9 cellular contexts compared by ENCODE assay signal in genomic region chr1:62295921-62296451, GRCh38. TPM values are rescaled to one million over a fixed set of nuclear protein-coding genes. Genes with fewer than 3 reads are reported as not detected.
A peak's percentile ranks its signal among the peaks of the same experiment; 100 is the strongest.
DNase-seq lines count a peak whose midpoint lies in the region; ATAC-seq, FAIRE-seq and TF ChIP-seq lines count a peak whose summit lies in the region.
"Had no signal": no experiment of that assay in that cellular context is flagged by ENCODE, and none has a peak within 500 bp of the region (broad histone marks: within the 10 kb centered on the region; RNA-seq: fewer than 3 reads in every experiment).

No MANE protein-coding gene starts in this region.

- H3K79me2 ChIP-seq in PC-3 (ENCODE audit: low read length): no peaks in the 10 kb centered on the region
- H3K79me2 ChIP-seq in keratinocyte (ENCODE audit: control insufficient read depth, insufficient read depth, low read length): no peaks in the 10 kb centered on the region

- no peaks in the 10 kb centered on the region for H3K9me3 Mint-ChIP-seq in activated CD4-positive, alpha-beta memory T cell treated with anti-CD3 and anti-CD28 coated beads, Interleukin-2, amount 10 ng/mL, durations not matched to agents 7 days and 5 days
- no peaks in the 10 kb centered on the region for H3K9me3 Mint-ChIP-seq in stimulated activated effector memory CD8-positive, alpha-beta T cell treated with anti-CD3 and anti-CD28 coated beads, Interleukin-12 subunit alpha, Interleukin-12 subunit beta, amount 100 ng/mL, for 72 hours

- DNase-seq in EH (ENCODE audit: low read depth): peak; percentile 89
- DNase-seq in H4 (ENCODE audit: low spot score): peak; percentile 69
- peak; percentile 95 for DNase-seq in PC-3
- DNase-seq in keratinocyte (ENCODE audit: low read depth, low spot score): no peak
- DNase-seq in activated CD4-positive, alpha-beta memory T cell treated with anti-CD3 and anti-CD28 coated beads, Interleukin-2, amount 10 ng/mL, durations not matched to agents 7 days and 5 days: no peak
- no peak for DNase-seq in stimulated activated effector memory CD8-positive, alpha-beta T cell treated with anti-CD3 and anti-CD28 coated beads, Interleukin-12 subunit alpha, Interleukin-12 subunit beta, amount 100 ng/mL, for 72 hours (ENCODE audit: low spot score in 2 of 2)
- no peak for DNase-seq in midbrain (lab: John Stamatoyannopoulos, UW)

- H3K27ac Mint-ChIP-seq in activated CD4-positive, alpha-beta memory T cell treated with anti-CD3 and anti-CD28 coated beads, Interleukin-2, amount 10 ng/mL, durations not matched to agents 7 days and 5 days: no peak overlapping the region
- no peak overlapping the region for H3K27ac Mint-ChIP-seq in stimulated activated effector memory CD8-positive, alpha-beta T cell treated with anti-CD3 and anti-CD28 coated beads, Interleukin-12 subunit alpha, Interleukin-12 subunit beta, amount 100 ng/mL, for 72 hours

- H3K4me3 ChIP-seq in PC-3 (ENCODE audit: low read length): peak overlapping the region; percentile 54; the same call in 1 of the 2 replicates
- H3K4me3 ChIP-seq in keratinocyte (ENCODE audit: control insufficient read depth in 2 of 3, extremely low read depth in 1 of 3, insufficient read depth in 2 of 3, low read depth in 1 of 3, low read length in 3 of 3): no peak overlapping the region
- H3K4me3 ChIP-seq in gastroesophageal sphincter: no peak overlapping the region

- peaks cover 7% of the 10 kb centered on the region for H3K4me1 Mint-ChIP-seq in activated CD4-positive, alpha-beta memory T cell treated with anti-CD3 and anti-CD28 coated beads, Interleukin-2, amount 10 ng/mL, durations not matched to agents 7 days and 5 days
- H3K4me1 Mint-ChIP-seq in stimulated activated effector memory CD8-positive, alpha-beta T cell treated with anti-CD3 and anti-CD28 coated beads, Interleukin-12 subunit alpha, Interleukin-12 subunit beta, amount 100 ng/mL, for 72 hours: no peaks in the 10 kb centered on the region

- H3K9me3 ChIP-seq in PC-3 (ENCODE audit: low read length): no peaks in the 10 kb centered on the region
- no peaks in the 10 kb centered on the region for H3K9me3 ChIP-seq in keratinocyte (ENCODE audit: control insufficient read depth, low read depth, low read length)
- H3K9me3 ChIP-seq in gastroesophageal sphincter: no peaks in the 10 kb centered on the region

- H3K27ac ChIP-seq in PC-3 (ENCODE audit: low read length) (peak overlapping the region; percentile 75), keratinocyte (ENCODE audit: control insufficient read depth, insufficient read depth, low read length) (no peak overlapping the region), gastroesophageal sphincter (no peak overlapping the region)

- BruUV-seq in PC-3 (replicated peaks; lab: Mats Ljungman, UMichigan): no TSS peak

- intact Hi-C loops in PC-3 (cut with micrococcal nuclease): loop anchor here (5.0 kb wide), 1 partner anchor 111 kb away; no protein-coding TSS in a partner anchor

- H3K36me3 Mint-ChIP-seq in activated CD4-positive, alpha-beta memory T cell treated with anti-CD3 and anti-CD28 coated beads, Interleukin-2, amount 10 ng/mL, durations not matched to agents 7 days and 5 days (ENCODE audit: low read depth): no peaks in the 10 kb centered on the region
- H3K36me3 Mint-ChIP-seq in stimulated activated effector memory CD8-positive, alpha-beta T cell treated with anti-CD3 and anti-CD28 coated beads, Interleukin-12 subunit alpha, Interleukin-12 subunit beta, amount 100 ng/mL, for 72 hours: no peaks in the 10 kb centered on the region

- no peaks in the 10 kb centered on the region for H3K36me3 ChIP-seq in PC-3 (ENCODE audit: low read depth, low read length)
- H3K36me3 ChIP-seq in keratinocyte (ENCODE audit: control insufficient read depth in 2 of 2, extremely low read depth in 1 of 2, insufficient read depth in 2 of 2, low read length in 2 of 2): no peaks in the 10 kb centered on the region
- no peaks in the 10 kb centered on the region for H3K36me3 ChIP-seq in gastroesophageal sphincter

- peaks cover 4% of the 10 kb centered on the region for H3K27me3 Mint-ChIP-seq in activated CD4-positive, alpha-beta memory T cell treated with anti-CD3 and anti-CD28 coated beads, Interleukin-2, amount 10 ng/mL, durations not matched to agents 7 days and 5 days

- no peak overlapping the region for H3K4me3 Mint-ChIP-seq in activated CD4-positive, alpha-beta memory T cell treated with anti-CD3 and anti-CD28 coated beads, Interleukin-2, amount 10 ng/mL, durations not matched to agents 7 days and 5 days
- no peak overlapping the region for H3K4me3 Mint-ChIP-seq in stimulated activated effector memory CD8-positive, alpha-beta T cell treated with anti-CD3 and anti-CD28 coated beads, Interleukin-12 subunit alpha, Interleukin-12 subunit beta, amount 100 ng/mL, for 72 hours

- peak overlapping the region; percentile 80 for H3K4me2 ChIP-seq in PC-3 (ENCODE audit: low read length)
- H3K4me2 ChIP-seq in keratinocyte (ENCODE audit: control insufficient read depth, extremely low read depth, insufficient read depth, low read depth, low read length): peak overlapping the region; percentile 2

- dilution Hi-C loops in keratinocyte (cut with MboI; ENCODE audit: extremely low pct_ligation_motif_present, low sequenced_read_pairs): no loop called here

- TF ChIP-seq CTCF in PC-3 (conservative IDR thresholded peaks at IDR 0.05; ENCODE audit: low read depth, low read length): no peak
- TF ChIP-seq CTCF in keratinocyte (optimal IDR thresholded peaks at IDR 0.05 in 1 of 3, IDR thresholded peaks at IDR 0.05 in 1 of 3, conservative IDR thresholded peaks at IDR 0.05 in 1 of 3; ENCODE audit: extremely low read depth in 1 of 3, insufficient read depth in 2 of 3, low read length in 3 of 3): no peak
- TF ChIP-seq CTCF in gastroesophageal sphincter (IDR thresholded peaks at IDR 0.05): no peak

- H4K20me1 ChIP-seq in PC-3 (ENCODE audit: low read length): no peaks in the 10 kb centered on the region
- no peaks in the 10 kb centered on the region for H4K20me1 ChIP-seq in keratinocyte (ENCODE audit: control insufficient read depth, extremely low read depth, insufficient read depth, low read length)

- H3K9me2 ChIP-seq in PC-3 (replicated peaks; ENCODE audit: low read length): no peaks in the 10 kb centered on the region

- H3K4me1 ChIP-seq in PC-3 (ENCODE audit: insufficient read depth, low read length) (peaks cover 21% of the 10 kb centered on the region), keratinocyte (ENCODE audit: control insufficient read depth, extremely low read depth, insufficient read depth, low read length) (peaks cover 3% of the 10 kb centered on the region), gastroesophageal sphincter (peaks cover 0 to 20% (median 0%) of the 10 kb centered on the region in 3 donors)

- TF ChIP-seq EP300 in gastroesophageal sphincter (IDR thresholded peaks at IDR 0.05): no peak

- H3F3A ChIP-seq in PC-3 (ENCODE audit: low read length, unreplicated experiment): no peaks in the 10 kb centered on the region

- H3K27me3 ChIP-seq in PC-3 (ENCODE audit: low read length) (no peaks in the 10 kb centered on the region), keratinocyte (ENCODE audit: control insufficient read depth, extremely low read depth, insufficient read depth, low read length) (no peaks in the 10 kb centered on the region), gastroesophageal sphincter (peaks cover 17% of the 10 kb centered on the region)

- 16 to 17% methylated on average over 6 of the region's 6 CpGs for WGBS in gastroesophageal sphincter (ENCODE audit: low coverage in 1 of 2), 2 donors

- no peak for TF ChIP-seq POLR2A in gastroesophageal sphincter (IDR thresholded peaks at IDR 0.05)

- POLR2A ChIA-PET in PC-3 (lab: Charles Lee; ENCODE audit: unreplicated experiment): no interaction called here
- POLR2A ChIA-PET in activated CD4-positive, alpha-beta memory T cell treated with anti-CD3 and anti-CD28 coated beads, Interleukin-2, amount 10 ng/mL, durations not matched to agents 7 days and 5 days (lab: Charles Lee): no interaction called here

- H3K9ac ChIP-seq in PC-3 (ENCODE audit: low read length) (no peak overlapping the region), keratinocyte (ENCODE audit: control insufficient read depth, extremely low read depth, insufficient read depth, low read length) (no peak overlapping the region)

- no peak for FAIRE-seq in keratinocyte (lab: Jason Lieb, UNC)

- H2AFZ ChIP-seq in PC-3 (ENCODE audit: low read length) (peak overlapping the region; percentile 51), keratinocyte (ENCODE audit: control insufficient read depth, low read length) (no peak overlapping the region)

- CTCF ChIA-PET in PC-3 (lab: Charles Lee): no interaction called here
- CTCF ChIA-PET in activated CD4-positive, alpha-beta memory T cell treated with anti-CD3 and anti-CD28 coated beads, Interleukin-2, amount 10 ng/mL, durations not matched to agents 7 days and 5 days (lab: Charles Lee): no interaction called here

- H3K9me1 ChIP-seq in keratinocyte (ENCODE audit: control insufficient read depth, extremely low read depth, insufficient read depth, low read length): no peaks in the 10 kb centered on the region

- ATAC-seq in PC-3 (peak; percentile 98), gastroesophageal sphincter (no peak)
- no peak for ATAC-seq in stimulated activated effector memory CD8-positive, alpha-beta T cell treated with anti-CD3 and anti-CD28 coated beads, Interleukin-12 subunit alpha, Interleukin-12 subunit beta, amount 100 ng/mL, for 72 hours

RNA-seq across cellular contexts. Expression of gene KANK4, which starts 23.2 kb away (rescaled TPM):
- total RNA-seq in H4 (2014; rRNA removed; shearing (Covaris generic)): 0.78 TPM in 1 of 2 replicates, not detected in the other
- total RNA-seq in PC-3 (2014; rRNA removed) (not detected in 2 replicates), gastroesophageal sphincter (under 1 TPM; 0.16 to 0.73 (median 0.29) TPM)
- 0.92 to 8.5 TPM (median 2.1 TPM) in 3 replicates for polyA plus RNA-seq in keratinocyte
- 0.95 TPM for polyA plus RNA-seq in keratinocyte (2011; ENCODE audit: low read depth)
- 2.9 and 3.6 TPM in 2 replicates for polyA plus RNA-seq in keratinocyte (2011; cell fraction: cytosol; rRNA removed)
- 7.6 and 8.3 TPM in 2 replicates for polyA plus RNA-seq in keratinocyte (2011; cell fraction: nucleus; rRNA removed)
- polyA plus RNA-seq in keratinocyte (2012; ENCODE audit: low replicate concordance): 0.96 and 1.2 TPM in 2 replicates
- polyA minus RNA-seq in keratinocyte: 1.7 to 11.1 TPM (median 4.2 TPM) in 3 replicates
- 2.7 TPM for polyA minus RNA-seq in keratinocyte (2011; cell fraction: cytosol; rRNA and poly(A)+ RNA removed)
- polyA minus RNA-seq in keratinocyte (2011; cell fraction: nucleus; rRNA and poly(A)+ RNA removed): 8.2 and 13.7 TPM in 2 replicates
- total RNA-seq in activated CD4-positive, alpha-beta memory T cell treated with anti-CD3 and anti-CD28 coated beads, Interleukin-2, amount 10 ng/mL, durations not matched to agents 7 days and 5 days: not detected
- total RNA-seq: mononuclear cell had no signal

Comparison
In these comparisons a context has a peak if more than half of its experiments do, and no peak if none do; other contexts are left out.
1. DNase-seq: peak in EH (single experiment), H4 (single experiment) and PC-3 (single experiment); none in keratinocyte (single experiment), activated CD4-positive, alpha-beta memory T cell treated with anti-CD3 and anti-CD28 coated beads, Interleukin-2, amount 10 ng/mL, durations not matched to agents 7 days and 5 days (single experiment), stimulated activated effector memory CD8-positive, alpha-beta T cell treated with anti-CD3 and anti-CD28 coated beads, Interleukin-12 subunit alpha, Interleukin-12 subunit beta, amount 100 ng/mL, for 72 hours (0 of 2) and midbrain (single experiment).